In genomic region chr9:69760278-69760610, GRCh38 we compare ENCODE assay signal across 8 cellular contexts. TPM values are rescaled to one million over a fixed set of nuclear protein-coding genes. Genes with fewer than 3 reads are reported as not detected.
DNase-seq lines count a peak whose midpoint lies in the region; ATAC-seq and TF ChIP-seq lines count a peak whose summit lies in the region.

No MANE protein-coding gene starts in this region.

- peaks cover 3% of the 10 kb centered on the region for H3K36me3 Mint-ChIP-seq in IgD-negative memory B cell
- no peaks in the 10 kb centered on the region for H3K36me3 Mint-ChIP-seq in mesothelial cell of epicardium

- H3K4me3 Mint-ChIP-seq in IgD-negative memory B cell (peak overlapping the region; percentile 95 to 98 (median 98)), mesothelial cell of epicardium (peak overlapping the region; percentile 95)

- H3K4me1 Mint-ChIP-seq in IgD-negative memory B cell: peaks cover 10 to 24% (median 18%) of the 10 kb centered on the region in 3 donors
- H3K4me1 Mint-ChIP-seq in mesothelial cell of epicardium: peaks cover 17% of the 10 kb centered on the region

- H3K27me3 Mint-ChIP-seq in IgD-negative memory B cell (no peaks in the 10 kb centered on the region), mesothelial cell of epicardium (ENCODE audit: low read depth) (no peaks in the 10 kb centered on the region)

- H3K27ac ChIP-seq in caudate nucleus (ENCODE audit: low read depth, low read length): peak overlapping the region; percentile 53

- peak; percentile 1 for ATAC-seq in GM19463 (IDR thresholded peaks at IDR 0.05; ENCODE audit: unreplicated experiment)

- DNase-seq in caudate nucleus (lab: John Stamatoyannopoulos, UW) (peak in 3 of 61 donors; percentile 19 to 45 (median 29)), mesothelial cell of epicardium (ENCODE audit: low spot score in 2 of 2, unreplicated experiment in 2 of 2) (no peak), GM10266 (ENCODE audit: extremely low spot score) (no peak), kidney tubule cell (ENCODE audit: low spot score) (no peak), SW480 (ENCODE audit: low spot score) (no peak), NCI-H526 treated with DMSO at 0.1 percent for 48 hours (lab: John Stamatoyannopoulos, UW) (no peak)

- H3K27ac Mint-ChIP-seq in IgD-negative memory B cell (peak overlapping the region; percentile 85 to 96 (median 91)), mesothelial cell of epicardium (peak overlapping the region; percentile 96)

- H3K9me3 Mint-ChIP-seq in IgD-negative memory B cell (no peaks in the 10 kb centered on the region), mesothelial cell of epicardium (no peaks in the 10 kb centered on the region)

- TF ChIP-seq CTCF in mesothelial cell of epicardium (IDR thresholded peaks at IDR 0.05; ENCODE audit: unreplicated experiment) (no peak), GM10266 (IDR thresholded peaks at IDR 0.05; ENCODE audit: control insufficient read depth, insufficient read depth, low read depth, missing control alignments) (no peak)

RNA-seq across cellular contexts. Expression of gene PTAR1, which starts 0.4 kb away (rescaled TPM):
- polyA plus RNA-seq in IgD-negative memory B cell: 10.3 TPM
- total RNA-seq in mesothelial cell of epicardium: 59.6 to 60.5 TPM (median 59.7 TPM) in 3 replicates
